ENCODE assay signal across 9 cellular contexts in genomic region chr16:84741351-84741791, GRCh38. TPM values are rescaled to one million over a fixed set of nuclear protein-coding genes. Genes with fewer than 3 reads are reported as not detected.
DNase-seq lines count a peak whose midpoint lies in the region; ATAC-seq, FAIRE-seq and TF ChIP-seq lines count a peak whose summit lies in the region.
"Had no signal": no experiment of that assay in that cellular context is flagged by ENCODE, and none has a peak within 500 bp of the region (broad histone marks: within the 10 kb centered on the region; RNA-seq: fewer than 3 reads in every experiment).

No MANE protein-coding gene starts in this region.

- peak overlapping the region; percentile 77 for H3K27ac Mint-ChIP-seq in activated naive CD8-positive, alpha-beta T cell treated with anti-CD3 and anti-CD28 coated beads, Interleukin-2, amount 50 U/mL, for 24 hours

- peak; percentile 70 for ATAC-seq in activated naive CD8-positive, alpha-beta T cell treated with anti-CD3 and anti-CD28 coated beads, Interleukin-2, amount 50 U/mL, for 24 hours
- ATAC-seq in HG02885 (IDR thresholded peaks at IDR 0.05; ENCODE audit: poor library complexity, unreplicated experiment) = no peak

- CTCF ChIA-PET in A673 (lab: Charles Lee) = interaction anchor here (0.5 kb wide), 1 partner anchor 231 kb away, joined by 7 read pairs; no protein-coding TSS in a partner anchor

- POLR2A ChIA-PET in A673 (lab: Charles Lee; ENCODE audit: low non-redundant PET) = no interaction called here

- intact Hi-C loops in A673 (cut with micrococcal nuclease; ENCODE audit: unreplicated experiment) = no loop called here

- TF ChIP-seq POLR2A in GM12891 (IDR thresholded peaks at IDR 0.05; ENCODE audit: low read depth, low read length) = no peak

- no peak for TF ChIP-seq CTCF in A673 (conservative IDR thresholded peaks at IDR 0.05; ENCODE audit: low read depth, low read length)

- H3K27me3 Mint-ChIP-seq in activated naive CD8-positive, alpha-beta T cell treated with anti-CD3 and anti-CD28 coated beads, Interleukin-2, amount 50 U/mL, for 24 hours = no peaks in the 10 kb centered on the region

- no peaks in the 10 kb centered on the region for H3K9me3 Mint-ChIP-seq in activated naive CD8-positive, alpha-beta T cell treated with anti-CD3 and anti-CD28 coated beads, Interleukin-2, amount 50 U/mL, for 24 hours

- H3K4me3 Mint-ChIP-seq in activated naive CD8-positive, alpha-beta T cell treated with anti-CD3 and anti-CD28 coated beads, Interleukin-2, amount 50 U/mL, for 24 hours = no peak overlapping the region

- H3K4me1 ChIP-seq in A673 (ENCODE audit: insufficient read depth, low read length, poor library complexity, severe bottlenecking) = peaks cover 47% of the 10 kb centered on the region

- DNase-seq in AG08396 (ENCODE audit: low spot score) (peak; percentile 39), GM12891 (ENCODE audit: insufficient read length, low spot score) (no peak), medulla oblongata (ENCODE audit: extremely low spot score) (peak; percentile 89), NCI-H1930 (lab: John Stamatoyannopoulos, UW) (no peak), glomerular visceral epithelial cell (ENCODE audit: extremely low spot score) (no peak), A673 (ENCODE audit: low spot score) (no peak)
- DNase-seq in activated naive CD8-positive, alpha-beta T cell treated with anti-CD3 and anti-CD28 coated beads, Interleukin-2, amount 50 U/mL, for 24 hours = peak; percentile 13

- H3K4me3 ChIP-seq in A673 (ENCODE audit: low read depth, low read length, poor library complexity, severe bottlenecking) = no peak overlapping the region

- H3K27ac ChIP-seq in A673 (ENCODE audit: low read depth, low read length, poor library complexity, severe bottlenecking) = no peak overlapping the region

- peaks cover 48% of the 10 kb centered on the region for H3K4me1 Mint-ChIP-seq in activated naive CD8-positive, alpha-beta T cell treated with anti-CD3 and anti-CD28 coated beads, Interleukin-2, amount 50 U/mL, for 24 hours

- FAIRE-seq in GM12891 (lab: Jason Lieb, UNC) = no peak

- no peaks in the 10 kb centered on the region for H3K27me3 ChIP-seq in A673 (replicated peaks; ENCODE audit: insufficient read depth, low read depth, low read length, poor library complexity)
- H3K27me3 ChIP-seq: neutrophil had no signal

- H3K36me3 Mint-ChIP-seq in activated naive CD8-positive, alpha-beta T cell treated with anti-CD3 and anti-CD28 coated beads, Interleukin-2, amount 50 U/mL, for 24 hours (ENCODE audit: low read depth) = peaks cover 43% of the 10 kb centered on the region

- H3K36me3 ChIP-seq in A673 (ENCODE audit: insufficient read depth, low read length, poor library complexity, severe bottlenecking) = peaks cover 13% of the 10 kb centered on the region
- H3K36me3 ChIP-seq: neutrophil had no signal

- no TSS peak for BruUV-seq in A673 (replicated peaks; lab: Mats Ljungman, UMichigan)

- H3K9me3 ChIP-seq in A673 (ENCODE audit: low read depth, low read length, poor library complexity, severe bottlenecking) = no peaks in the 10 kb centered on the region
- H3K9me3 ChIP-seq: neutrophil had no signal

TF ChIP-seq in GM12891, 5 proteins besides CTCF, POLR2A, EP300 and RAD21:
- peak; percentile 32; the same call in 1 of the 2 replicates for TF ChIP-seq SPI1 (IDR thresholded peaks at IDR 0.05; ENCODE audit: low read depth, low read length)
- no peak for TF ChIP-seq POLR2AphosphoS5 (IDR thresholded peaks at IDR 0.05; ENCODE audit: low read depth, low read length)
TF ChIP-seq in GM12891: peak in this region for 1.

RNA-seq across cellular contexts. Expression of gene USP10, which starts 41.6 kb away (rescaled TPM):
- 69.0 TPM for polyA plus RNA-seq in GM12891 (2012; ENCODE audit: low read depth, missing spikeins)
- total RNA-seq in A673 (2021) = 165 and 171 TPM in 2 replicates

Comparison
In these comparisons a context has a peak if more than half of its experiments do, and no peak if none do; other contexts are left out.
1. DNase-seq: peak in AG08396 (single experiment), activated naive CD8-positive, alpha-beta T cell treated with anti-CD3 and anti-CD28 coated beads, Interleukin-2, amount 50 U/mL, for 24 hours (single experiment) and medulla oblongata (single experiment); none in GM12891 (single experiment), NCI-H1930 (0 of 2), glomerular visceral epithelial cell (single experiment) and A673 (single experiment).